27 cellular contexts compared by ENCODE assay signal in the genomic region with DNA sequence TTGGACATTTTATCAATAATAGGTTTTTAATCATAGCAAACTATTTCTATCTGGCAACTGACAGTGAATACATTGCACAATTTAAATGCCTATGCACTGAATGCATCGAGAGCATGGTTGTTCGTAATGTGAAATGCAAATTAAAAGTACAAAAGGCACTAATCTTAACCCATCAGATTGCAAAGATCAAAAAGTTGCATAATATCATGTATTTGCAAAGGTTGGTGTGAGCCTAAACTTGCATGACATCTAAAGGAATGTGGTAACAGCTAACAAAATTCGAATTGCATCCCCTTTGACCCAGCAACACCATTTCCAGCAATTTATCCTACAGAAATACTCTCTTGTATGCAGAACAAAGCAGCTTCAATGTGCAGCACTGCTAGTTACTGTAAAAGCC.
"Had no signal": no experiment of that assay in that cellular context is flagged by ENCODE, and none has a peak within 500 bp of the region (broad histone marks: within the 10 kb centered on the region; RNA-seq: fewer than 3 reads in every experiment).

No MANE protein-coding gene starts in this region.

- H3K27me3 ChIP-seq: body of pancreas, SJCRH30 had no signal

- H3K4me1 ChIP-seq: body of pancreas, SJCRH30 had no signal

- DNase-seq: activated CD4-positive, alpha-beta T cell treated with anti-CD3 and anti-CD28 coated beads, Interleukin-2, amount 10 ng/mL, durations not matched to agents 24 days and 14 days; activated CD4-positive, alpha-beta T cell treated with anti-CD3 and anti-CD28 coated beads, Interleukin-2, amount 50 U/mL, for 4 hours; activated CD8-positive, alpha-beta T cell treated with anti-CD3 and anti-CD28 coated beads for 36 hours; activated effector memory CD4-positive, alpha-beta T cell treated with anti-CD3 and anti-CD28 coated beads, Interleukin-2, amount 50 U/mL, for 16 hours; activated naive CD4-positive, alpha-beta T cell; activated naive CD4-positive, alpha-beta T cell treated with anti-CD3 and anti-CD28 coated beads, Interleukin-2, amount 50 U/mL, for 16 hours; activated naive CD8-positive, alpha-beta T cell treated with anti-CD3 and anti-CD28 coated beads for 36 hours; activated T-cell treated with anti-CD3 and anti-CD28 coated beads, Interleukin-2, amount 50 U/mL, for 1 hour; activated T-cell treated with anti-CD3 and anti-CD28 coated beads, Interleukin-2, amount 50 U/mL, for 72 hours; body of pancreas; central memory CD4-positive, alpha-beta T cell; KG1; NCI-H1105; NCI-H1417 treated with DMSO at 0.1 percent for 48 hours; NCI-H187 treated with DMSO at 0.1 percent for 48 hours; NCI-H2081; NCI-H2171 treated with DMSO at 0.1 percent for 48 hours; NCI-H2227 treated with DMSO at 0.1 percent for 48 hours; NCI-H446; NCI-H510A treated with DMSO at 0.1 percent for 48 hours; NCI-H526 treated with DMSO at 0.1 percent for 48 hours; SHP77; SJCRH30; T1000 had no signal

- H3K27ac ChIP-seq: body of pancreas, SJCRH30, SK-N-MC had no signal

- H3K4me3 ChIP-seq: body of pancreas, SJCRH30, SK-N-MC had no signal

- ATAC-seq: activated CD8-positive, alpha-beta T cell treated with anti-CD3 and anti-CD28 coated beads for 36 hours; activated T-cell treated with anti-CD3 and anti-CD28 coated beads, Interleukin-2, amount 50 U/mL, for 72 hours; activated T-helper 17 cell treated with anti-CD3 and anti-CD28 coated beads, Interleukin-2, amount 50 U/mL, for 72 hours; body of pancreas; Panc1 had no signal

- H3K36me3 ChIP-seq: SJCRH30 had no signal

- H3K9me3 ChIP-seq: body of pancreas, SJCRH30 had no signal
